ENCODE assay signal across 1 cellular context in the genomic region with DNA sequence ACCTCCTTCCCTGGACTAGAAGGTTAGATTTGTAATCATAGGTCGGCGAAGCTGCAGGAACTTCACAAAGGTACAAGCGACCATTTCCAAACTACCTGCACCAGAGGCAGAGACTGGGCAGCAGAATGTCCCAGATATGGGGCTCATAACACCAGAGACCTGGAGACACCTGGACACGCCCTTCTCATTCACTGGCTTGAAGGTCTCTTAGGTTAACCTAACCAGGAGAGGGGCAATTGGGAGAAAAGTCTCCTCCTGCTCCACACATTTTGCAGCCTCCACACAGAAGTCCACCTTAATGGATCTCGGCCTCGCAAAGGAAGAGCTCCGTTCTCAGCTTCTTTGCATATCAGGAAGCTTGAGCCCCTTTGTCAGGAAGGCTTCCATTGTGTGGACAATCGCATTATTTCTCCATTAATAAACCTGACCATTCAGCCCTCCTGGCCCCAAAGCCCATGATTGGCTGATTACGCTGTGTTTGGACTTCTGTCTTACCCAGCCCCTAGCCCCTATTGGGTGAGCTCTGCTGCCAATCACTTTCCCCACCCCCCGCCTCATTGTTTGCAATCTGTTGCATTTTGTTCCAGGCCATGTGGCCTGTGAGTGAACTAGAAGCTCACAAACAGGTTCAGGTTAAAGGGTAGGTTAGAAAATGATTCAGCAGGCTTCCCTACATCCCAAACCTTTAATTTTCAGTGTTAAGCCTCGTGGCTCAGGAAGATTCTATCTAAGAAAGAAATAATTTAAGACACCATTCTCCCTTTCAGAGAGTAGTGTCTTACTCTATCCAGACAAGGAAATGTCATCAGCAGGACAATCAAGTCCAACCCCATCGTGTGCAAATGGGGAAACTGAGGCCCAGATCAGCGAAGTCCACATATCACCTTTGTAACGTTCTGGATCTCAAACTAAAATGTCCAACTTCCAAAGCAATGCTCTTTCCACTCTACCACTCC.
TF ChIP-seq lines count a peak whose summit lies in the region.

No MANE protein-coding gene starts in this region.

TF ChIP-seq in K562, 482 proteins besides CTCF, POLR2A, EP300 and RAD21 (continued from another document and continues in another):
- TF ChIP-seq, protein P1, sequence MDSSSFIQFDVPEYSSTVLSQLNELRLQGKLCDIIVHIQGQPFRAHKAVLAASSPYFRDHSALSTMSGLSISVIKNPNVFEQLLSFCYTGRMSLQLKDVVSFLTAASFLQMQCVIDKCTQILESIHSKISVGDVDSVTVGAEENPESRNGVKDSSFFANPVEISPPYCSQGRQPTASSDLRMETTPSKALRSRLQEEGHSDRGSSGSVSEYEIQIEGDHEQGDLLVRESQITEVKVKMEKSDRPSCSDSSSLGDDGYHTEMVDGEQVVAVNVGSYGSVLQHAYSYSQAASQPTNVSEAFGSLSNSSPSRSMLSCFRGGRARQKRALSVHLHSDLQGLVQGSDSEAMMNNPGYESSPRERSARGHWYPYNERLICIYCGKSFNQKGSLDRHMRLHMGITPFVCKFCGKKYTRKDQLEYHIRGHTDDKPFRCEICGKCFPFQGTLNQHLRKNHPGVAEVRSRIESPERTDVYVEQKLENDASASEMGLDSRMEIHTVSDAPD (CRISPR knock-in tag; IDR thresholded peaks at IDR 0.05): no peak
- TF ChIP-seq NCOA6 (IDR thresholded peaks at IDR 0.05): no peak
- TF ChIP-seq GATAD2B (IDR thresholded peaks at IDR 0.05; ENCODE audit: borderline replicate concordance): no peak
- peak; percentile 9; the same call in 1 of the 2 replicates for TF ChIP-seq ETV1 (tag; conservative IDR thresholded peaks at IDR 0.05; ENCODE audit: low read depth)
- TF ChIP-seq HDAC3 (IDR thresholded peaks at IDR 0.05; ENCODE audit: borderline replicate concordance, partially characterized antibody): no peak
- peak; percentile 82 for TF ChIP-seq NR2C1 (IDR thresholded peaks at IDR 0.05)
- TF ChIP-seq NR2C1 (tag; IDR thresholded peaks at IDR 0.05): peak; percentile 88
- TF ChIP-seq BACH1 (tag; IDR thresholded peaks at IDR 0.05): peak; percentile 56; the same call in 1 of the 2 replicates
- TF ChIP-seq ATF7 (IDR thresholded peaks at IDR 0.05): peak; percentile 84; the same call in 1 of the 2 replicates
- TF ChIP-seq ZNF707 (CRISPR knock-in tag; conservative IDR thresholded peaks at IDR 0.05): no peak
- TF ChIP-seq COPS2 (conservative IDR thresholded peaks at IDR 0.05): no peak
- TF ChIP-seq KAT8 (IDR thresholded peaks at IDR 0.05; ENCODE audit: low read depth): no peak
- TF ChIP-seq FOXK1 (CRISPR knock-in tag; IDR thresholded peaks at IDR 0.05; ENCODE audit: borderline replicate concordance): no peak
- TF ChIP-seq, protein P2, sequence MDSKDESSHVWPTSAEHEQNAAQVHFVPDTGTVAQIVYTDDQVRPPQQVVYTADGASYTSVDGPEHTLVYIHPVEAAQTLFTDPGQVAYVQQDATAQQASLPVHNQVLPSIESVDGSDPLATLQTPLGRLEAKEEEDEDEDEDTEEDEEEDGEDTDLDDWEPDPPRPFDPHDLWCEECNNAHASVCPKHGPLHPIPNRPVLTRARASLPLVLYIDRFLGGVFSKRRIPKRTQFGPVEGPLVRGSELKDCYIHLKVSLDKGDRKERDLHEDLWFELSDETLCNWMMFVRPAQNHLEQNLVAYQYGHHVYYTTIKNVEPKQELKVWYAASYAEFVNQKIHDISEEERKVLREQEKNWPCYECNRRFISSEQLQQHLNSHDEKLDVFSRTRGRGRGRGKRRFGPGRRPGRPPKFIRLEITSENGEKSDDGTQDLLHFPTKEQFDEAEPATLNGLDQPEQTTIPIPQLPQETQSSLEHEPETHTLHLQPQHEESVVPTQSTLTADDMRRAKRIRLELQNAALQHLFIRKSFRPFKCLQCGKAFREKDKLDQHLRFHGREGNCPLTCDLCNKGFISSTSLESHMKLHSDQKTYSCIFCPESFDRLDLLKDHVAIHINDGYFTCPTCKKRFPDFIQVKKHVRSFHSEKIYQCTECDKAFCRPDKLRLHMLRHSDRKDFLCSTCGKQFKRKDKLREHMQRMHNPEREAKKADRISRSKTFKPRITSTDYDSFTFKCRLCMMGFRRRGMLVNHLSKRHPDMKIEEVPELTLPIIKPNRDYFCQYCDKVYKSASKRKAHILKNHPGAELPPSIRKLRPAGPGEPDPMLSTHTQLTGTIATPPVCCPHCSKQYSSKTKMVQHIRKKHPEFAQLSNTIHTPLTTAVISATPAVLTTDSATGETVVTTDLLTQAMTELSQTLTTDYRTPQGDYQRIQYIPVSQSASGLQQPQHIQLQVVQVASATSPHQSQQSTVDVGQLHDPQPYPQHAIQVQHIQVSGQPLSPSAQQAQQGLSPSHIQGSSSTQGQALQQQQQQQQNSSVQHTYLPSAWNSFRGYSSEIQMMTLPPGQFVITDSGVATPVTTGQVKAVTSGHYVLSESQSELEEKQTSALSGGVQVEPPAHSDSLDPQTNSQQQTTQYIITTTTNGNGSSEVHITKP (IDR thresholded peaks at IDR 0.05; ENCODE audit: partially characterized antibody): no peak
- TF ChIP-seq KLF10 (CRISPR knock-in tag; IDR thresholded peaks at IDR 0.05): no peak
- TF ChIP-seq TAF7 (tag; IDR thresholded peaks at IDR 0.05): peak; percentile 45; the same call in 1 of the 2 replicates
- TF ChIP-seq, protein P3, sequence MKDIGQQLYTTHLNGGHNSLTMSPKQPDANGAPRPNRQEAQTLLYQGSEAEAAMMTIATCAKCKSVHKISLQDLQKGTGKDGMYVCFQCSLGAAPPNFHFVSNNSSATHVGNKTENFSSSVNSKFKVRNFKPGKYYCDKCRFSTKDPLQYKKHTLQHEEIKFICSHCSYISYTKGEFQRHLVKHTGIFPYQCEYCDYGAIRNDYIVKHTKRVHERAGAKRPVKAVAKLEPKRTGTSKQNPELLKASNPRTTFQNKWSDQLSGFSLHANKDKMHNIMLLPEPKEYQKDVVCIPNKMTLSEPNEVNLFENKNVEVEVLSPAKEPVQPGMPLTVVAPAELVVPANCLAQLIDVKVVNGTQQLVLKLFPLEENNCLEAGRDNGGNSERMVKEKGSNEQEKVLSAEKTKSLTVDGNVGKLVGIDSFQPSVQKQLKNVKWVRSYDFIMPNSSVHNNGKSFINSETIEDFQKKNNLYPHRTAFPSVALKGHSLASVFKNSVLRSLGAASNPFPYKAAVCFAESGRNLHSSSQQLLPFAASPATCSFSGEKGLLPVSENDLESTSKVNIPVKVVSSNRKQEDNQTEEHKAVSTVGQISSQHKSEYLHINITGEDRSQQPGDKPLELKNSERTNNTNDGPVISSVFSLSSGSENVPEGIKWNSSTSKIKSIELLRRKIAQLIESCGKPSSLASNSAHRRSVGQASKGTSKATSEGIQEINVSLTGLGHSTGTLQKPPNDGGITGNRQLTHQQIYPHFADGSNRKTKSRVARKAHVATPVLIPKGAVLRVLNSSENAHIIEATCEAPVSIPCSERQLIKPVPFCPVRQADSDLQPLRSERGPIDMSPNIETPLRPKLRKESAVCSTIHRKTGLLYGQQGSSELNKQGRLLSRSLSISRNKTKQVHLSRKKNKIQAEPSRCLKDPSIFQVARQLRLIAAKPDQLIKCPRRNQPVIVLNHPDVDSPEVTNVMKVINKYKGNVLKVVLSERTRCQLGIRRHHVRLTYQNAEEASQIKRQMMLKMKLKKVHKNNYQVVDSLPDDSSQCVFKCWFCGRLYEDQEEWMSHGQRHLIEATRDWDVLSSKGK (CRISPR knock-in tag; IDR thresholded peaks at IDR 0.05): no peak
- peak; percentile 87; the same call in 1 of the 2 replicates for TF ChIP-seq NFRKB (IDR thresholded peaks at IDR 0.05; ENCODE audit: low read depth)
- TF ChIP-seq, protein P4, sequence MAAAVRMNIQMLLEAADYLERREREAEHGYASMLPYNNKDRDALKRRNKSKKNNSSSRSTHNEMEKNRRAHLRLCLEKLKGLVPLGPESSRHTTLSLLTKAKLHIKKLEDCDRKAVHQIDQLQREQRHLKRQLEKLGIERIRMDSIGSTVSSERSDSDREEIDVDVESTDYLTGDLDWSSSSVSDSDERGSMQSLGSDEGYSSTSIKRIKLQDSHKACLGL (CRISPR knock-in tag; IDR thresholded peaks at IDR 0.05; ENCODE audit: borderline replicate concordance, poor library complexity, severe bottlenecking): no peak
- TF ChIP-seq CBX8 (IDR thresholded peaks at IDR 0.05; ENCODE audit: borderline replicate concordance, extremely low read depth, low read depth, low read length, poor library complexity, severe bottlenecking): no peak
- peak; percentile 68; the same call in 1 of the 2 replicates for TF ChIP-seq RNF2 (IDR thresholded peaks at IDR 0.05)
- TF ChIP-seq ARHGAP35 (IDR thresholded peaks at IDR 0.05; ENCODE audit: partially characterized antibody): no peak
- no peak for TF ChIP-seq ZNF347 (CRISPR knock-in tag; IDR thresholded peaks at IDR 0.05; ENCODE audit: low read depth)
- no peak for TF ChIP-seq FOXA1 (IDR thresholded peaks at IDR 0.05; ENCODE audit: borderline replicate concordance)
- TF ChIP-seq NEUROD1 (IDR thresholded peaks at IDR 0.05; ENCODE audit: borderline replicate concordance, low read depth, low read length, partially characterized antibody): peak; percentile 94
- TF ChIP-seq SOX6 (IDR thresholded peaks at IDR 0.05): peak; percentile 84
- TF ChIP-seq NR2C2 (CRISPR knock-in tag; IDR thresholded peaks at IDR 0.05): no peak
- TF ChIP-seq NR2C2 (tag; IDR thresholded peaks at IDR 0.05): peak; percentile 95
- TF ChIP-seq NCOA4 (IDR thresholded peaks at IDR 0.05; ENCODE audit: partially characterized antibody): no peak
- TF ChIP-seq, protein P5, sequence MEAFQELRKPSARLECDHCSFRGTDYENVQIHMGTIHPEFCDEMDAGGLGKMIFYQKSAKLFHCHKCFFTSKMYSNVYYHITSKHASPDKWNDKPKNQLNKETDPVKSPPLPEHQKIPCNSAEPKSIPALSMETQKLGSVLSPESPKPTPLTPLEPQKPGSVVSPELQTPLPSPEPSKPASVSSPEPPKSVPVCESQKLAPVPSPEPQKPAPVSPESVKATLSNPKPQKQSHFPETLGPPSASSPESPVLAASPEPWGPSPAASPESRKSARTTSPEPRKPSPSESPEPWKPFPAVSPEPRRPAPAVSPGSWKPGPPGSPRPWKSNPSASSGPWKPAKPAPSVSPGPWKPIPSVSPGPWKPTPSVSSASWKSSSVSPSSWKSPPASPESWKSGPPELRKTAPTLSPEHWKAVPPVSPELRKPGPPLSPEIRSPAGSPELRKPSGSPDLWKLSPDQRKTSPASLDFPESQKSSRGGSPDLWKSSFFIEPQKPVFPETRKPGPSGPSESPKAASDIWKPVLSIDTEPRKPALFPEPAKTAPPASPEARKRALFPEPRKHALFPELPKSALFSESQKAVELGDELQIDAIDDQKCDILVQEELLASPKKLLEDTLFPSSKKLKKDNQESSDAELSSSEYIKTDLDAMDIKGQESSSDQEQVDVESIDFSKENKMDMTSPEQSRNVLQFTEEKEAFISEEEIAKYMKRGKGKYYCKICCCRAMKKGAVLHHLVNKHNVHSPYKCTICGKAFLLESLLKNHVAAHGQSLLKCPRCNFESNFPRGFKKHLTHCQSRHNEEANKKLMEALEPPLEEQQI (IDR thresholded peaks at IDR 0.05): no peak
- TF ChIP-seq RUNX1 (IDR thresholded peaks at IDR 0.05; ENCODE audit: low read depth): no peak
- TF ChIP-seq ZSCAN32 (CRISPR knock-in tag; IDR thresholded peaks at IDR 0.05): peak; percentile 84
- no peak for TF ChIP-seq PTBP1 (IDR thresholded peaks at IDR 0.05; ENCODE audit: low read depth, low read length)
- TF ChIP-seq KLF6 (CRISPR knock-in tag; IDR thresholded peaks at IDR 0.05; ENCODE audit: borderline replicate concordance): no peak
- TF ChIP-seq, protein P6, sequence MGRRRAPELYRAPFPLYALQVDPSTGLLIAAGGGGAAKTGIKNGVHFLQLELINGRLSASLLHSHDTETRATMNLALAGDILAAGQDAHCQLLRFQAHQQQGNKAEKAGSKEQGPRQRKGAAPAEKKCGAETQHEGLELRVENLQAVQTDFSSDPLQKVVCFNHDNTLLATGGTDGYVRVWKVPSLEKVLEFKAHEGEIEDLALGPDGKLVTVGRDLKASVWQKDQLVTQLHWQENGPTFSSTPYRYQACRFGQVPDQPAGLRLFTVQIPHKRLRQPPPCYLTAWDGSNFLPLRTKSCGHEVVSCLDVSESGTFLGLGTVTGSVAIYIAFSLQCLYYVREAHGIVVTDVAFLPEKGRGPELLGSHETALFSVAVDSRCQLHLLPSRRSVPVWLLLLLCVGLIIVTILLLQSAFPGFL (CRISPR knock-in tag; IDR thresholded peaks at IDR 0.05): no peak
- TF ChIP-seq CHD2 (IDR thresholded peaks at IDR 0.05; ENCODE audit: low read depth, low read length): peak; percentile 83
- TF ChIP-seq TBP (optimal IDR thresholded peaks at IDR 0.05; ENCODE audit: low read depth, low read length): peak; percentile 57
- TF ChIP-seq C11orf30 (IDR thresholded peaks at IDR 0.05; ENCODE audit: low read depth): peak; percentile 78; the same call in 1 of the 2 replicates
- no peak for TF ChIP-seq HMGN3 (IDR thresholded peaks at IDR 0.05; ENCODE audit: borderline replicate concordance, extremely low read depth, insufficient read length, low read depth, low read length)
- TF ChIP-seq, protein P7, sequence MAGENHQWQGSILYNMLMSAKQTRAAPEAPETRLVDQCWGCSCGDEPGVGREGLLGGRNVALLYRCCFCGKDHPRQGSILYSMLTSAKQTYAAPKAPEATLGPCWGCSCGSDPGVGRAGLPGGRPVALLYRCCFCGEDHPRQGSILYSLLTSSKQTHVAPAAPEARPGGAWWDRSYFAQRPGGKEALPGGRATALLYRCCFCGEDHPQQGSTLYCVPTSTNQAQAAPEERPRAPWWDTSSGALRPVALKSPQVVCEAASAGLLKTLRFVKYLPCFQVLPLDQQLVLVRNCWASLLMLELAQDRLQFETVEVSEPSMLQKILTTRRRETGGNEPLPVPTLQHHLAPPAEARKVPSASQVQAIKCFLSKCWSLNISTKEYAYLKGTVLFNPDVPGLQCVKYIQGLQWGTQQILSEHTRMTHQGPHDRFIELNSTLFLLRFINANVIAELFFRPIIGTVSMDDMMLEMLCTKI (IDR thresholded peaks at IDR 0.05; ENCODE audit: partially characterized antibody): no peak
- TF ChIP-seq CHCHD3 (CRISPR knock-in tag; IDR thresholded peaks at IDR 0.05): 0 out of 2 replicates have a peak, but pooled peaks have one; percentile 40
- TF ChIP-seq SREBF2 (CRISPR knock-in tag; IDR thresholded peaks at IDR 0.05): no peak
- TF ChIP-seq, protein P8, sequence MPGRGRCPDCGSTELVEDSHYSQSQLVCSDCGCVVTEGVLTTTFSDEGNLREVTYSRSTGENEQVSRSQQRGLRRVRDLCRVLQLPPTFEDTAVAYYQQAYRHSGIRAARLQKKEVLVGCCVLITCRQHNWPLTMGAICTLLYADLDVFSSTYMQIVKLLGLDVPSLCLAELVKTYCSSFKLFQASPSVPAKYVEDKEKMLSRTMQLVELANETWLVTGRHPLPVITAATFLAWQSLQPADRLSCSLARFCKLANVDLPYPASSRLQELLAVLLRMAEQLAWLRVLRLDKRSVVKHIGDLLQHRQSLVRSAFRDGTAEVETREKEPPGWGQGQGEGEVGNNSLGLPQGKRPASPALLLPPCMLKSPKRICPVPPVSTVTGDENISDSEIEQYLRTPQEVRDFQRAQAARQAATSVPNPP (IDR thresholded peaks at IDR 0.05; ENCODE audit: borderline replicate concordance, insufficient read depth, insufficient read length): no peak
- TF ChIP-seq SMAD4 (CRISPR knock-in tag; conservative IDR thresholded peaks at IDR 0.05): peak; percentile 77
- no peak for TF ChIP-seq ETS2 (tag; IDR thresholded peaks at IDR 0.05; ENCODE audit: borderline replicate concordance, poor library complexity, severe bottlenecking)
- no peak for TF ChIP-seq ZNF77 (CRISPR knock-in tag; IDR thresholded peaks at IDR 0.05)
- TF ChIP-seq ERF (CRISPR knock-in tag; IDR thresholded peaks at IDR 0.05): no peak
